Comparison of ENCODE assay signal across 17 cellular contexts in genomic region chr2:26619096-26619495, GRCh38. TPM values are rescaled to one million over a fixed set of nuclear protein-coding genes. Genes with fewer than 3 reads are reported as not detected.
DNase-seq lines count a peak whose midpoint lies in the region; ATAC-seq and TF ChIP-seq lines count a peak whose summit lies in the region.
"Had no signal": no experiment of that assay in that cellular context is flagged by ENCODE, and none has a peak within 500 bp of the region (broad histone marks: within the 10 kb centered on the region; RNA-seq: fewer than 3 reads in every experiment).

No MANE protein-coding gene starts in this region.

- H3K36me3 ChIP-seq in BLaER1 treated with 17β-estradiol and CSF1 and Interleukin-3, amounts not matched to agents 10 nM and 100 nM: no peaks in the 10 kb centered on the region
- H3K36me3 ChIP-seq in smooth muscle cell (ENCODE audit: low read depth): no peaks in the 10 kb centered on the region
- H3K36me3 ChIP-seq: HAP-1 had no signal

- ATAC-seq in naive B cell (ENCODE audit: low read depth in 2 of 2) (no peak), HG02678 (IDR thresholded peaks at IDR 0.05; ENCODE audit: unreplicated experiment) (no peak), HG02798 (IDR thresholded peaks at IDR 0.05; ENCODE audit: poor library complexity, unreplicated experiment) (no peak)
- ATAC-seq in stimulated activated naive B cell treated with anti-CD40 and anti-IgM and Interleukin-4, amounts not matched to agents 10 μg/mL and 1 μg/mL and 100 μg/mL, for 72 hours (replicated peaks): no peak
- ATAC-seq: A549, HepG2 had no signal

- no peaks in the 10 kb centered on the region for H3F3A ChIP-seq in smooth muscle cell (ENCODE audit: low read depth)

- H3K4me1 ChIP-seq in BLaER1 treated with 17β-estradiol and CSF1 and Interleukin-3, amounts not matched to agents 10 nM and 100 nM: peaks cover 14 to 50% (median 44%) of the 10 kb centered on the region in 10 experiments
- H3K4me1 ChIP-seq in smooth muscle cell (ENCODE audit: low read depth): peaks cover 15% of the 10 kb centered on the region
- H3K4me1 ChIP-seq: HAP-1 had no signal

- no peaks in the 10 kb centered on the region for H3K79me2 ChIP-seq in smooth muscle cell (ENCODE audit: low read depth)

- no peaks in the 10 kb centered on the region for H3K27me3 ChIP-seq in BLaER1 treated with 17β-estradiol and CSF1 and Interleukin-3, amounts not matched to agents 10 nM and 100 nM
- peaks cover 9% of the 10 kb centered on the region for H3K27me3 ChIP-seq in smooth muscle cell (ENCODE audit: low read depth)

- H3K27ac ChIP-seq in BLaER1 treated with 17β-estradiol and CSF1 and Interleukin-3, amounts not matched to agents 10 nM and 100 nM: no peak overlapping the region
- H3K27ac ChIP-seq in smooth muscle cell (ENCODE audit: low read depth): no peak overlapping the region

- H3K4me3 ChIP-seq in BLaER1 treated with 17β-estradiol and CSF1 and Interleukin-3, amounts not matched to agents 10 nM and 100 nM: no peak overlapping the region
- H3K4me3 ChIP-seq in smooth muscle cell: no peak overlapping the region
- H3K4me3 ChIP-seq: A549, HAP-1 had no signal

- DNase-seq in naive B cell (no peak), smooth muscle cell (lab: John Stamatoyannopoulos, UW; ENCODE audit: unreplicated experiment) (no peak)
- DNase-seq in stimulated activated naive B cell treated with anti-CD40 and anti-IgM and Interleukin-4, amounts not matched to agents 10 μg/mL and 1 μg/mL and 100 μg/mL, for 72 hours: no peak
- DNase-seq: Calu3; CD4-positive, alpha-beta T cell; DMS79 had no signal

- no peaks in the 10 kb centered on the region for H4K20me1 ChIP-seq in BLaER1 treated with 17β-estradiol and CSF1 and Interleukin-3, amounts not matched to agents 10 nM and 100 nM
- no peaks in the 10 kb centered on the region for H4K20me1 ChIP-seq in smooth muscle cell (ENCODE audit: low read depth)

- peaks cover 9% of the 10 kb centered on the region for H3K4me1 Mint-ChIP-seq in dendritic cell treated with granulocyte-macrophage colony-stimulating factor and Interleukin-4, amounts not matched to agents 40 ng/mL and 50 ng/mL, for 4 days (ENCODE audit: low read depth)
- H3K4me1 Mint-ChIP-seq in naive B cell: peaks cover 4 to 7% (median 6%) of the 10 kb centered on the region in 3 donors
- H3K4me1 Mint-ChIP-seq in stimulated activated naive B cell treated with anti-CD40 and anti-IgM and Interleukin-4, amounts not matched to agents 10 μg/mL and 1 μg/mL and 100 μg/mL, for 72 hours: peaks cover 3 to 8% of the 10 kb centered on the region in 2 donors

- no peak for TF ChIP-seq CTCF in smooth muscle cell (IDR thresholded peaks at IDR 0.05; ENCODE audit: borderline replicate concordance, insufficient read depth, poor library complexity, severe bottlenecking)

- peaks cover 30% of the 10 kb centered on the region for H3K27me3 Mint-ChIP-seq in dendritic cell treated with granulocyte-macrophage colony-stimulating factor and Interleukin-4, amounts not matched to agents 40 ng/mL and 50 ng/mL, for 4 days
- peaks cover 0 to 16% (median 13%) of the 10 kb centered on the region in 3 donors for H3K27me3 Mint-ChIP-seq in naive B cell
- H3K27me3 Mint-ChIP-seq in stimulated activated naive B cell treated with anti-CD40 and anti-IgM and Interleukin-4, amounts not matched to agents 10 μg/mL and 1 μg/mL and 100 μg/mL, for 72 hours: peaks cover 12 to 17% of the 10 kb centered on the region in 2 donors

- H3K9me3 Mint-ChIP-seq in dendritic cell treated with granulocyte-macrophage colony-stimulating factor and Interleukin-4, amounts not matched to agents 40 ng/mL and 50 ng/mL, for 4 days: no peaks in the 10 kb centered on the region
- peaks cover 0 to 6% (median 2%) of the 10 kb centered on the region in 7 donors for H3K9me3 Mint-ChIP-seq in naive B cell
- H3K9me3 Mint-ChIP-seq in stimulated activated naive B cell treated with anti-CD40 and anti-IgM and Interleukin-4, amounts not matched to agents 10 μg/mL and 1 μg/mL and 100 μg/mL, for 72 hours: peaks cover 3 to 5% of the 10 kb centered on the region in 2 donors
- H3K9me3 Mint-ChIP-seq: CD4-positive, alpha-beta T cell had no signal

- peak overlapping the region; percentile 10 for H3K4me3 Mint-ChIP-seq in dendritic cell treated with granulocyte-macrophage colony-stimulating factor and Interleukin-4, amounts not matched to agents 40 ng/mL and 50 ng/mL, for 4 days
- H3K4me3 Mint-ChIP-seq in naive B cell: peak overlapping the region in 6 of 8 donors; percentile 10 to 74 (median 49)
- peak overlapping the region in 1 of 2 donors; percentile 18 for H3K4me3 Mint-ChIP-seq in stimulated activated naive B cell treated with anti-CD40 and anti-IgM and Interleukin-4, amounts not matched to agents 10 μg/mL and 1 μg/mL and 100 μg/mL, for 72 hours
- H3K4me3 Mint-ChIP-seq: CD4-positive, alpha-beta T cell had no signal

- WGBS in smooth muscle cell (ENCODE audit: low lambda C conversion rate): 91% methylated on average over 11 of the region's 11 CpGs

- H3K36me3 Mint-ChIP-seq in dendritic cell treated with granulocyte-macrophage colony-stimulating factor and Interleukin-4, amounts not matched to agents 40 ng/mL and 50 ng/mL, for 4 days (ENCODE audit: low read depth): no peaks in the 10 kb centered on the region
- H3K36me3 Mint-ChIP-seq in naive B cell: no peaks in the 10 kb centered on the region
- H3K36me3 Mint-ChIP-seq in stimulated activated naive B cell treated with anti-CD40 and anti-IgM and Interleukin-4, amounts not matched to agents 10 μg/mL and 1 μg/mL and 100 μg/mL, for 72 hours: no peaks in the 10 kb centered on the region

- 0 out of 22 replicates have a peak, but pooled peaks cover 0 to 4% (median 0%) of the 10 kb centered on the region in 11 experiments for H3K9me3 ChIP-seq in BLaER1 treated with 17β-estradiol and CSF1 and Interleukin-3, amounts not matched to agents 10 nM and 100 nM (replicated peaks in 1 of 11)
- no peaks in the 10 kb centered on the region for H3K9me3 ChIP-seq in smooth muscle cell (replicated peaks; ENCODE audit: low read depth)
- H3K9me3 ChIP-seq: A549, HAP-1 had no signal

- no peak overlapping the region for H2AFZ ChIP-seq in smooth muscle cell (ENCODE audit: low read depth)

- H3K9ac ChIP-seq in BLaER1 treated with 17β-estradiol and CSF1 and Interleukin-3, amounts not matched to agents 10 nM and 100 nM: no peak overlapping the region
- H3K9ac ChIP-seq in smooth muscle cell (ENCODE audit: low read depth): no peak overlapping the region

- intact Hi-C loops in dendritic cell treated with granulocyte-macrophage colony-stimulating factor and Interleukin-4, amounts not matched to agents 40 ng/mL and 50 ng/mL, for 4 days (cut with micrococcal nuclease): no loop called here

- no peak overlapping the region for H3K27ac Mint-ChIP-seq in dendritic cell treated with granulocyte-macrophage colony-stimulating factor and Interleukin-4, amounts not matched to agents 40 ng/mL and 50 ng/mL, for 4 days
- H3K27ac Mint-ChIP-seq in naive B cell: peak overlapping the region in 4 of 6 donors; percentile 4 to 86 (median 82)
- peak overlapping the region; percentile 60 for H3K27ac Mint-ChIP-seq in stimulated activated naive B cell treated with anti-CD40 and anti-IgM and Interleukin-4, amounts not matched to agents 10 μg/mL and 1 μg/mL and 100 μg/mL, for 72 hours
- H3K27ac Mint-ChIP-seq: CD4-positive, alpha-beta T cell had no signal

- peak overlapping the region; percentile 24 to 69 (median 54); a peak in 20 of 22 replicates for H3K4me2 ChIP-seq in BLaER1 treated with 17β-estradiol and CSF1 and Interleukin-3, amounts not matched to agents 10 nM and 100 nM
- H3K4me2 ChIP-seq in smooth muscle cell: no peak overlapping the region
- H3K4me2 ChIP-seq: A549 had no signal

RNA-seq across cellular contexts. Expression of gene CIB4, which starts 22.1 kb away (rescaled TPM):
- polyA plus RNA-seq in naive B cell (ENCODE audit: low read depth in 6 of 6) (not detected), smooth muscle cell (not detected in 2 replicates)
- not detected in 2 replicates for total RNA-seq in smooth muscle cell
- total RNA-seq: Calu3; CD4-positive, alpha-beta T cell; G401; H1; HepG2 had no signal
- polyA plus RNA-seq: AG04450, BJ, H1, HepG2 had no signal
